30 cellular contexts compared by ENCODE assay signal in genomic region chr21:43928230-43928607, GRCh38.
DNase-seq lines count a peak whose midpoint lies in the region; ATAC-seq and TF ChIP-seq lines count a peak whose summit lies in the region.
"Had no signal": no experiment of that assay in that cellular context is flagged by ENCODE, and none has a peak within 500 bp of the region (broad histone marks: within the 10 kb centered on the region; RNA-seq: fewer than 3 reads in every experiment).

No MANE protein-coding gene starts in this region.

- H4K20me1 ChIP-seq in PC-3 (ENCODE audit: low read length): no peaks in the 10 kb centered on the region

- peaks cover 17% of the 10 kb centered on the region for H3K79me2 ChIP-seq in parathyroid adenoma
- H3K79me2 ChIP-seq in PC-3 (ENCODE audit: low read length): no peaks in the 10 kb centered on the region

- H3K36me3 Mint-ChIP-seq in osteocyte (ENCODE audit: unreplicated experiment): peaks cover 6% of the 10 kb centered on the region
- H3K36me3 Mint-ChIP-seq in activated CD8-positive, alpha-beta memory T cell treated with anti-CD3 and anti-CD28 coated beads, Interleukin-2, amount 10 ng/mL, durations not matched to agents 7 days and 5 days: peaks cover 4% of the 10 kb centered on the region

- DNase-seq in left ventricle myocardium inferior (no peak), left ventricle myocardium superior (no peak), right atrium auricular region (ENCODE audit: low spot score) (no peak), osteocyte (ENCODE audit: extremely low spot score, unreplicated experiment) (no peak), DMS 273 (lab: John Stamatoyannopoulos, UW; ENCODE audit: unreplicated experiment) (no peak), PC-3 (no peak)
- no peak for DNase-seq in activated CD8-positive, alpha-beta memory T cell treated with anti-CD3 and anti-CD28 coated beads, Interleukin-2, amount 10 ng/mL, durations not matched to agents 7 days and 5 days
- DNase-seq: activated CD4-positive, alpha-beta T cell treated with anti-CD3 and anti-CD28 coated beads for 36 hours; activated CD8-positive, alpha-beta T cell treated with anti-CD3 and anti-CD28 coated beads for 36 hours; activated naive CD4-positive, alpha-beta T cell treated with anti-CD3 and anti-CD28 coated beads, Interleukin-2, amount 10 ng/mL, durations not matched to agents 7 days and 5 days; adrenal gland; CD8-positive, alpha-beta T cell; dermis blood vessel endothelial cell; EL; endodermal cell; GOT3; hypothalamus; Kasumi-1; mesendoderm; NCI-H1417 treated with DMSO at 0.1 percent for 48 hours; NCI-H2081 treated with DMSO at 0.1 percent for 48 hours; NCI-H2227 treated with DMSO at 0.1 percent for 48 hours; NCI-H526; NK-92 treated with Interleukin-12 subunit alpha and Interleukin-12 subunit beta, amount 100 ng/mL, for 24 hours; stimulated activated naive CD4-positive, alpha-beta T cell had no signal

- H3K4me2 ChIP-seq in parathyroid adenoma (ENCODE audit: low read length) (peak overlapping the region; percentile 59), PC-3 (ENCODE audit: low read length) (no peak overlapping the region)

- no peak overlapping the region for H3K4me3 Mint-ChIP-seq in osteocyte (ENCODE audit: unreplicated experiment)
- H3K4me3 Mint-ChIP-seq in activated CD8-positive, alpha-beta memory T cell treated with anti-CD3 and anti-CD28 coated beads, Interleukin-2, amount 10 ng/mL, durations not matched to agents 7 days and 5 days: no peak overlapping the region
- H3K4me3 Mint-ChIP-seq: activated CD4-positive, alpha-beta T cell treated with anti-CD3 and anti-CD28 coated beads for 36 hours; activated CD8-positive, alpha-beta T cell treated with anti-CD3 and anti-CD28 coated beads for 36 hours; activated naive CD4-positive, alpha-beta T cell treated with anti-CD3 and anti-CD28 coated beads, Interleukin-2, amount 10 ng/mL, durations not matched to agents 7 days and 5 days; CD8-positive, alpha-beta T cell; endodermal cell; T-helper 1 cell treated with Interleukin-12 subunit alpha and Interleukin-12 subunit beta and Interleukin-4 antibody, amounts not matched to agents 30 μg/mL and 1 μg/mL, for 36 hours had no signal

- H3K4me1 ChIP-seq in left ventricle myocardium inferior: peaks cover 83% of the 10 kb centered on the region
- peaks cover 0 to 62% of the 10 kb centered on the region in 2 donors for H3K4me1 ChIP-seq in right atrium auricular region
- H3K4me1 ChIP-seq in parathyroid adenoma: peaks cover 30% of the 10 kb centered on the region
- H3K4me1 ChIP-seq in PC-3 (ENCODE audit: insufficient read depth, low read length): no peaks in the 10 kb centered on the region
- H3K4me1 ChIP-seq: adrenal gland had no signal

- TF ChIP-seq CTCF in left ventricle myocardium inferior (IDR thresholded peaks at IDR 0.05; ENCODE audit: borderline replicate concordance): no peak
- no peak for TF ChIP-seq CTCF in right atrium auricular region (IDR thresholded peaks at IDR 0.05)
- no peak for TF ChIP-seq CTCF in parathyroid adenoma (IDR thresholded peaks at IDR 0.05)
- TF ChIP-seq CTCF in osteocyte (IDR thresholded peaks at IDR 0.05): no peak
- no peak for TF ChIP-seq CTCF in PC-3 (conservative IDR thresholded peaks at IDR 0.05; ENCODE audit: low read depth, low read length)

- peaks cover 8% of the 10 kb centered on the region for H3K4me1 Mint-ChIP-seq in osteocyte (ENCODE audit: unreplicated experiment)
- peaks cover 2% of the 10 kb centered on the region for H3K4me1 Mint-ChIP-seq in activated CD8-positive, alpha-beta memory T cell treated with anti-CD3 and anti-CD28 coated beads, Interleukin-2, amount 10 ng/mL, durations not matched to agents 7 days and 5 days

- BruUV-seq in PC-3 (replicated peaks; lab: Mats Ljungman, UMichigan): no TSS peak

- H3K9me3 ChIP-seq in left ventricle myocardium inferior (replicated peaks) (no peaks in the 10 kb centered on the region), right atrium auricular region (no peaks in the 10 kb centered on the region), parathyroid adenoma (ENCODE audit: control insufficient read depth, low read length) (no peaks in the 10 kb centered on the region), PC-3 (ENCODE audit: low read length) (no peaks in the 10 kb centered on the region)
- H3K9me3 ChIP-seq: adrenal gland, left lung, neutrophil had no signal

- CTCF ChIA-PET in PC-3 (lab: Charles Lee): interaction anchor here (0.6 kb wide), 1 partner anchor 13 kb away, joined by 5 read pairs; no protein-coding TSS in a partner anchor
- CTCF ChIA-PET in activated CD8-positive, alpha-beta memory T cell treated with anti-CD3 and anti-CD28 coated beads, Interleukin-2, amount 10 ng/mL, durations not matched to agents 7 days and 5 days (lab: Charles Lee): interaction anchor here (1.2 kb wide), 1 partner anchor 11 kb away, joined by 5 read pairs; no protein-coding TSS in a partner anchor

- no peaks in the 10 kb centered on the region for H3K27me3 Mint-ChIP-seq in osteocyte (ENCODE audit: unreplicated experiment)
- H3K27me3 Mint-ChIP-seq in activated CD8-positive, alpha-beta memory T cell treated with anti-CD3 and anti-CD28 coated beads, Interleukin-2, amount 10 ng/mL, durations not matched to agents 7 days and 5 days: no peaks in the 10 kb centered on the region
- H3K27me3 Mint-ChIP-seq: activated CD4-positive, alpha-beta T cell treated with anti-CD3 and anti-CD28 coated beads for 36 hours; activated CD8-positive, alpha-beta T cell treated with anti-CD3 and anti-CD28 coated beads for 36 hours; activated naive CD4-positive, alpha-beta T cell treated with anti-CD3 and anti-CD28 coated beads, Interleukin-2, amount 10 ng/mL, durations not matched to agents 7 days and 5 days had no signal

- no peaks in the 10 kb centered on the region for H3K9me2 ChIP-seq in PC-3 (replicated peaks; ENCODE audit: low read length)

- ATAC-seq in left ventricle myocardium superior (no peak), PC-3 (no peak)
- ATAC-seq in activated CD8-positive, alpha-beta memory T cell treated with anti-CD3 and anti-CD28 coated beads, Interleukin-2, amount 10 ng/mL, durations not matched to agents 7 days and 5 days: no peak
- ATAC-seq: activated CD4-positive, alpha-beta T cell treated with anti-CD3 and anti-CD28 coated beads for 36 hours; activated CD8-positive, alpha-beta T cell treated with anti-CD3 and anti-CD28 coated beads for 36 hours; CD8-positive, alpha-beta T cell; left lung; SK-N-SH treated with all-trans-retinoic acid at 6 μM for 48 hours had no signal

- H3K9ac ChIP-seq in parathyroid adenoma (no peak overlapping the region), PC-3 (ENCODE audit: low read length) (no peak overlapping the region)

- no peak overlapping the region for H3K27ac Mint-ChIP-seq in osteocyte (ENCODE audit: unreplicated experiment)
- H3K27ac Mint-ChIP-seq in activated CD8-positive, alpha-beta memory T cell treated with anti-CD3 and anti-CD28 coated beads, Interleukin-2, amount 10 ng/mL, durations not matched to agents 7 days and 5 days: no peak overlapping the region
- H3K27ac Mint-ChIP-seq: activated CD4-positive, alpha-beta T cell treated with anti-CD3 and anti-CD28 coated beads for 36 hours; activated CD8-positive, alpha-beta T cell treated with anti-CD3 and anti-CD28 coated beads for 36 hours; activated naive CD4-positive, alpha-beta T cell treated with anti-CD3 and anti-CD28 coated beads, Interleukin-2, amount 10 ng/mL, durations not matched to agents 7 days and 5 days; CD8-positive, alpha-beta T cell; T-helper 1 cell treated with Interleukin-12 subunit alpha and Interleukin-12 subunit beta and Interleukin-4 antibody, amounts not matched to agents 30 μg/mL and 1 μg/mL, for 36 hours had no signal

- intact Hi-C loops in left ventricle myocardium inferior (cut with micrococcal nuclease) (no loop called here), left ventricle myocardium superior (cut with micrococcal nuclease) (no loop called here), PC-3 (cut with micrococcal nuclease) (no loop called here)

- H3K27ac ChIP-seq in left ventricle myocardium inferior (replicated peaks) (peak overlapping the region; percentile 94), right atrium auricular region (peak overlapping the region; percentile 88 to 89), parathyroid adenoma (peak overlapping the region; percentile 99), PC-3 (ENCODE audit: low read length) (no peak overlapping the region)
- H3K27ac ChIP-seq: left lung, neutrophil had no signal

- H3K36me3 ChIP-seq in left ventricle myocardium inferior: peaks cover 4% of the 10 kb centered on the region
- H3K36me3 ChIP-seq in right atrium auricular region: no peaks in the 10 kb centered on the region
- no peaks in the 10 kb centered on the region for H3K36me3 ChIP-seq in parathyroid adenoma (ENCODE audit: control insufficient read depth, insufficient read depth, low read length)
- no peaks in the 10 kb centered on the region; the same call in none of the 2 replicates for H3K36me3 ChIP-seq in PC-3 (ENCODE audit: low read depth, low read length)
- H3K36me3 ChIP-seq: adrenal gland, neutrophil had no signal

- H3K4me3 ChIP-seq in left ventricle myocardium inferior (no peak overlapping the region), right atrium auricular region (no peak overlapping the region), parathyroid adenoma (ENCODE audit: low read depth, low read length) (no peak overlapping the region), PC-3 (ENCODE audit: low read length) (no peak overlapping the region)
- H3K4me3 ChIP-seq: adrenal gland, left lung had no signal

- POLR2A ChIA-PET in PC-3 (lab: Charles Lee; ENCODE audit: unreplicated experiment): no interaction called here

- H3K27me3 ChIP-seq in left ventricle myocardium inferior (ENCODE audit: low read depth): no peaks in the 10 kb centered on the region
- H3K27me3 ChIP-seq in right atrium auricular region: no peaks in the 10 kb centered on the region
- no peaks in the 10 kb centered on the region for H3K27me3 ChIP-seq in parathyroid adenoma (ENCODE audit: control insufficient read depth, insufficient read depth, low read length)
- no peaks in the 10 kb centered on the region for H3K27me3 ChIP-seq in PC-3 (ENCODE audit: low read length)
- H3K27me3 ChIP-seq: adrenal gland, left lung, neutrophil had no signal

- H2AFZ ChIP-seq in parathyroid adenoma (peak overlapping the region; percentile 53), PC-3 (ENCODE audit: low read length) (no peak overlapping the region)

- H3K9me3 Mint-ChIP-seq in osteocyte (ENCODE audit: unreplicated experiment): no peaks in the 10 kb centered on the region
- no peaks in the 10 kb centered on the region for H3K9me3 Mint-ChIP-seq in activated CD8-positive, alpha-beta memory T cell treated with anti-CD3 and anti-CD28 coated beads, Interleukin-2, amount 10 ng/mL, durations not matched to agents 7 days and 5 days (ENCODE audit: low read depth)
- H3K9me3 Mint-ChIP-seq: activated CD8-positive, alpha-beta T cell treated with anti-CD3 and anti-CD28 coated beads for 36 hours; activated naive CD4-positive, alpha-beta T cell treated with anti-CD3 and anti-CD28 coated beads, Interleukin-2, amount 10 ng/mL, durations not matched to agents 7 days and 5 days; CD8-positive, alpha-beta T cell; endodermal cell; T-helper 1 cell treated with Interleukin-12 subunit alpha and Interleukin-12 subunit beta and Interleukin-4 antibody, amounts not matched to agents 30 μg/mL and 1 μg/mL, for 36 hours had no signal

- H3F3A ChIP-seq in PC-3 (ENCODE audit: low read length, unreplicated experiment): no peaks in the 10 kb centered on the region
